Comparison of ENCODE assay signal across 17 cellular contexts in genomic region chr17:2438823-2439222, GRCh38. TPM values are rescaled to one million over a fixed set of nuclear protein-coding genes. Genes with fewer than 3 reads are reported as not detected.
DNase-seq lines count a peak whose midpoint lies in the region; TF ChIP-seq lines count a peak whose summit lies in the region.
"Had no signal": no experiment of that assay in that cellular context is flagged by ENCODE, and none has a peak within 500 bp of the region (broad histone marks: within the 10 kb centered on the region; RNA-seq: fewer than 3 reads in every experiment).

No MANE protein-coding gene starts in this region.

- peaks cover 0 to 15% (median 0%) of the 10 kb centered on the region in 11 experiments; a peak in 6 of 22 replicates for H4K20me1 ChIP-seq in BLaER1 treated with 17β-estradiol and CSF1 and Interleukin-3, amounts not matched to agents 10 nM and 100 nM

- H3K4me3 ChIP-seq in BLaER1 treated with 17β-estradiol and CSF1 and Interleukin-3, amounts not matched to agents 10 nM and 100 nM = no peak overlapping the region
- no peak overlapping the region for H3K4me3 ChIP-seq in cardiac fibroblast (replicated peaks in 1 of 2; ENCODE audit: low read depth in 2 of 2, low read length in 2 of 2)
- H3K4me3 ChIP-seq: HAP-1, left ventricle myocardium inferior had no signal

- TF ChIP-seq CTCF in cardiac fibroblast (IDR thresholded peaks at IDR 0.05; ENCODE audit: low read depth, low read length) (no peak), nephron progenitor cell (IDR thresholded peaks at IDR 0.05) (no peak)

- H3K4me1 Mint-ChIP-seq in nephron progenitor cell = peaks cover 27% of the 10 kb centered on the region
- H3K4me1 Mint-ChIP-seq: B cell had no signal

- peak overlapping the region in 6 of 11 experiments; percentile 34 to 73 (median 65); a peak in 10 of 22 replicates for H3K9ac ChIP-seq in BLaER1 treated with 17β-estradiol and CSF1 and Interleukin-3, amounts not matched to agents 10 nM and 100 nM

- peak overlapping the region; percentile 48 for H3K27ac Mint-ChIP-seq in nephron progenitor cell
- H3K27ac Mint-ChIP-seq: B cell, T-cell, WTC11 had no signal

- peaks cover 37 to 90% (median 66%) of the 10 kb centered on the region in 11 experiments for H3K36me3 ChIP-seq in BLaER1 treated with 17β-estradiol and CSF1 and Interleukin-3, amounts not matched to agents 10 nM and 100 nM

- peak overlapping the region in 9 of 11 experiments; percentile 23 to 89 (median 75); a peak in 15 of 22 replicates for H3K27ac ChIP-seq in BLaER1 treated with 17β-estradiol and CSF1 and Interleukin-3, amounts not matched to agents 10 nM and 100 nM
- H3K27ac ChIP-seq: left ventricle myocardium inferior had no signal

- peaks cover 0 to 10% (median 5%) of the 10 kb centered on the region in 11 experiments; a peak in 12 of 22 replicates for H3K9me3 ChIP-seq in BLaER1 treated with 17β-estradiol and CSF1 and Interleukin-3, amounts not matched to agents 10 nM and 100 nM (replicated peaks in 1 of 11)
- H3K9me3 ChIP-seq: HAP-1, left ventricle myocardium inferior had no signal

- peak; percentile 37 for DNase-seq in M059J (ENCODE audit: low read depth)
- DNase-seq in cardiac fibroblast (ENCODE audit: low read depth in 2 of 2) = peak; percentile 52 to 56
- DNase-seq in nephron progenitor cell = no peak
- no peak for DNase-seq in NK-92 treated with Interleukin-12 subunit alpha and Interleukin-12 subunit beta, amount 100 ng/mL, for 24 hours (lab: John Stamatoyannopoulos, UW)
- DNase-seq in AML-193 (lab: John Stamatoyannopoulos, UW) = no peak
- DNase-seq in iPS-NIHi7 (ENCODE audit: extremely low spot score) = no peak
- DNase-seq in central memory CD4-positive, alpha-beta T cell = no peak
- DNase-seq: DND-41, left ventricle myocardium inferior, NCI-H774, RPMI8226, T-cell had no signal

- peaks cover 5% of the 10 kb centered on the region for H3K9me3 Mint-ChIP-seq in nephron progenitor cell
- H3K9me3 Mint-ChIP-seq: T-cell had no signal

- H3K27me3 Mint-ChIP-seq in nephron progenitor cell (ENCODE audit: low read depth, poor library complexity) = peaks cover 4% of the 10 kb centered on the region
- H3K27me3 Mint-ChIP-seq: B cell, brain, T-cell had no signal

- H3K4me3 Mint-ChIP-seq in nephron progenitor cell = no peak overlapping the region
- H3K4me3 Mint-ChIP-seq: B cell, brain, T-cell, WTC11 had no signal

- H3K4me2 ChIP-seq in BLaER1 treated with 17β-estradiol and CSF1 and Interleukin-3, amounts not matched to agents 10 nM and 100 nM = peak overlapping the region in 9 of 11 experiments; percentile 8 to 90 (median 79); a peak in 14 of 22 replicates

- H3K27me3 ChIP-seq in BLaER1 treated with 17β-estradiol and CSF1 and Interleukin-3, amounts not matched to agents 10 nM and 100 nM = no peaks in the 10 kb centered on the region

- H3K36me3 Mint-ChIP-seq in nephron progenitor cell (ENCODE audit: low read depth) = peaks cover 69% of the 10 kb centered on the region

- H3K4me1 ChIP-seq in BLaER1 treated with 17β-estradiol and CSF1 and Interleukin-3, amounts not matched to agents 10 nM and 100 nM = peaks cover 50 to 85% (median 63%) of the 10 kb centered on the region in 10 experiments
- H3K4me1 ChIP-seq: left ventricle myocardium inferior had no signal

RNA-seq across cellular contexts. Expression of gene MNT, which starts 38.0 kb away (rescaled TPM):
- total RNA-seq in M059J (2014; rRNA removed; shearing (Covaris generic)) = 1.5 and 3.2 TPM in 2 replicates

Comparison
In these comparisons a context has a peak if more than half of its experiments do, and no peak if none do; other contexts are left out.
1. DNase-seq: peak in M059J (single experiment) and cardiac fibroblast (2 of 2); none in nephron progenitor cell (single experiment), NK-92 treated with Interleukin-12 subunit alpha and Interleukin-12 subunit beta, amount 100 ng/mL, for 24 hours (single experiment), AML-193 (0 of 2), iPS-NIHi7 (single experiment) and central memory CD4-positive, alpha-beta T cell (single experiment).